Comparison of ENCODE assay signal across 1 cellular context in genomic region chr6:31534011-31534410, GRCh38.
A peak's percentile ranks its signal among the peaks of the same experiment; 100 is the strongest.
TF ChIP-seq lines count a peak whose summit lies in the region.

No MANE protein-coding gene starts in this region.

TF ChIP-seq in K562, 482 proteins besides CTCF, POLR2A, EP300 and RAD21 (continued from another document):
- TF ChIP-seq ZNF655 (CRISPR knock-in tag; IDR thresholded peaks at IDR 0.05) (no peak), ZBTB12 (CRISPR knock-in tag; IDR thresholded peaks at IDR 0.05) (no peak), ILF3 (IDR thresholded peaks at IDR 0.05; ENCODE audit: borderline replicate concordance) (peak; percentile 39; the same call in 1 of the 2 replicates), E2F8 (IDR thresholded peaks at IDR 0.05; ENCODE audit: low read depth, partially characterized antibody) (peak; percentile 50), SRF (CRISPR knock-in tag; IDR thresholded peaks at IDR 0.05) (no peak), SIN3B (IDR thresholded peaks at IDR 0.05; ENCODE audit: low read depth) (0 out of 2 replicates have a peak, but pooled peaks have one; percentile 15), ESRRA (IDR thresholded peaks at IDR 0.05; ENCODE audit: borderline replicate concordance, low read depth) (no peak), MITF (IDR thresholded peaks at IDR 0.05) (no peak), MYNN (IDR thresholded peaks at IDR 0.05) (peak; percentile 52), MYNN (CRISPR knock-in tag; IDR thresholded peaks at IDR 0.05) (no peak), ARID3A (IDR thresholded peaks at IDR 0.05; ENCODE audit: borderline replicate concordance, low read depth, low read length) (no peak), ZNF436 (CRISPR knock-in tag; IDR thresholded peaks at IDR 0.05) (no peak), SFPQ (IDR thresholded peaks at IDR 0.05; ENCODE audit: low read depth, low read length) (no peak), CTCFL (IDR thresholded peaks at IDR 0.05; ENCODE audit: borderline replicate concordance, insufficient read depth, low read depth, low read length, poor library complexity, severe bottlenecking) (no peak), ZBTB33 (CRISPR knock-in tag; IDR thresholded peaks at IDR 0.05) (no peak), SRSF1 (IDR thresholded peaks at IDR 0.05; ENCODE audit: low read depth, low read length) (no peak), NEUROD1 (IDR thresholded peaks at IDR 0.05; ENCODE audit: borderline replicate concordance, low read depth, low read length, partially characterized antibody) (no peak), PHF8 (IDR thresholded peaks at IDR 0.05; ENCODE audit: borderline replicate concordance, low read length) (no peak), POLR2AphosphoS2 (IDR thresholded peaks at IDR 0.05; ENCODE audit: low read length) (0 out of 2 replicates have a peak, but pooled peaks have one; percentile 26), HINFP (tag; conservative IDR thresholded peaks at IDR 0.05; ENCODE audit: low read depth) (no peak), ZBTB5 (IDR thresholded peaks at IDR 0.05) (no peak), CEBPG (CRISPR knock-in tag; IDR thresholded peaks at IDR 0.05) (no peak), CEBPG (tag; conservative IDR thresholded peaks at IDR 0.05 in 1 of 2, IDR thresholded peaks at IDR 0.05 in 1 of 2) (no peak)
